In the genomic region with DNA sequence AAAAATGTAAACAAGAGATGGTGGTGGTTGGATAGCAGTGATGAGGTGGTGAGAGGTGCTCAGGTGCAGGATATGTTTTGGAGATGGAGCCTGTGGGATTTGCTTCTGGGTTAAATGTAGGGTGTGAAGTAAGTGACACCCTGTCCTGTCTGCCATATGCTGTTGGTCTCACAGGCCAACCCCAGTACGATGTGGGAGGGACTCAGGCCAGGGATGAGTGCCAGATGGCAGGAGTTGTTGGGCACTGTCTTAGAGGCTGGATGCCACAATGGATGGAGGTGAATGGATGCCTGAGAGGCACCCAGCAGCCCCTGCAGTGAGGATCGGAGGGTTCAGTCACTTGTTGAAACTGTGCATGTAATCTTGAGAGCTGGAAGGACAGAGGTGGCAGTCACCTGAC, we compare ENCODE assay signal across 22 cellular contexts.
A peak's percentile ranks its signal among the peaks of the same experiment; 100 is the strongest.
DNase-seq lines count a peak whose midpoint lies in the region; TF ChIP-seq lines count a peak whose summit lies in the region.
"Had no signal": no experiment of that assay in that cellular context is flagged by ENCODE, and none has a peak within 500 bp of the region (broad histone marks: within the 10 kb centered on the region; RNA-seq: fewer than 3 reads in every experiment).

No MANE protein-coding gene starts in this region.

- H3K4me2 ChIP-seq in BLaER1: 0 out of 2 replicates have a peak overlapping the region, but pooled peaks have one; percentile 5

- H3K36me3 ChIP-seq in BLaER1: no peaks in the 10 kb centered on the region
- H3K36me3 ChIP-seq in thyroid gland: no peaks in the 10 kb centered on the region
- H3K36me3 ChIP-seq: Peyer's patch, SJSA1 had no signal

- H3K27ac Mint-ChIP-seq in brain (peak overlapping the region in 3 of 5 experiments; percentile 2 to 95 (median 48)), neural crest cell (ENCODE audit: unreplicated experiment) (peak overlapping the region; percentile 64)

- H3K4me1 Mint-ChIP-seq in brain (peaks cover 58% of the 10 kb centered on the region), neural crest cell (peaks cover 31% of the 10 kb centered on the region)

- H3K27me3 Mint-ChIP-seq in brain (peaks cover 6% of the 10 kb centered on the region), neural crest cell (ENCODE audit: low read depth) (no peaks in the 10 kb centered on the region)
- H3K27me3 Mint-ChIP-seq: CD8-positive, alpha-beta memory T cell had no signal

- intact Hi-C loops in thyroid gland (cut with DNase I): no loop called here

- peaks cover 10% of the 10 kb centered on the region; the same call in 1 of the 2 replicates for H3K9me3 ChIP-seq in BLaER1
- H3K9me3 ChIP-seq in thyroid gland: no peaks in the 10 kb centered on the region
- H3K9me3 ChIP-seq: Peyer's patch had no signal

- H3K36me3 Mint-ChIP-seq in brain (no peaks in the 10 kb centered on the region), neural crest cell (ENCODE audit: low read depth) (peaks cover 3% of the 10 kb centered on the region)

- H3K9me3 Mint-ChIP-seq in brain (peaks cover 0 to 3% (median 1%) of the 10 kb centered on the region in 5 experiments), neural crest cell (no peaks in the 10 kb centered on the region)

- H3K27me3 ChIP-seq in BLaER1: no peaks in the 10 kb centered on the region
- no peaks in the 10 kb centered on the region for H3K27me3 ChIP-seq in thyroid gland
- H3K27me3 ChIP-seq: BLaER1 treated with 17β-estradiol and CSF1 and Interleukin-3, amounts not matched to agents 10 nM and 100 nM; Peyer's patch; SJSA1 had no signal

- no peak for TF ChIP-seq POLR2A in thyroid gland (IDR thresholded peaks at IDR 0.05)

- no peaks in the 10 kb centered on the region for H4K20me1 ChIP-seq in BLaER1
- H4K20me1 ChIP-seq: BLaER1 treated with 17β-estradiol and CSF1 and Interleukin-3, amounts not matched to agents 10 nM and 100 nM had no signal

- H3K4me3 ChIP-seq in BLaER1: no peak overlapping the region
- no peak overlapping the region for H3K4me3 ChIP-seq in thyroid gland (replicated peaks in 1 of 3)
- H3K4me3 ChIP-seq: BLaER1 treated with 17β-estradiol and CSF1 and Interleukin-3, amounts not matched to agents 10 nM and 100 nM; Peyer's patch; SJSA1 had no signal

- TF ChIP-seq CTCF in brain (conservative IDR thresholded peaks at IDR 0.05): no peak
- no peak for TF ChIP-seq CTCF in neural crest cell (conservative IDR thresholded peaks at IDR 0.05)
- no peak for TF ChIP-seq CTCF in thyroid gland (IDR thresholded peaks at IDR 0.05)

- no peak overlapping the region for H3K9ac ChIP-seq in BLaER1
- H3K9ac ChIP-seq: BLaER1 treated with 17β-estradiol and CSF1 and Interleukin-3, amounts not matched to agents 10 nM and 100 nM had no signal

- H3K4me1 ChIP-seq in BLaER1 (peaks cover 77% of the 10 kb centered on the region), thyroid gland (no peaks in the 10 kb centered on the region)
- H3K4me1 ChIP-seq: Peyer's patch, SJSA1 had no signal

- H3K27ac ChIP-seq in BLaER1: no peak overlapping the region
- no peak overlapping the region for H3K27ac ChIP-seq in thyroid gland
- H3K27ac ChIP-seq: 22Rv1, Peyer's patch, SJSA1 had no signal

- DNase-seq in DMS 273 (lab: John Stamatoyannopoulos, UW; ENCODE audit: unreplicated experiment) (peak; percentile 38), DMS 273 treated with DMSO at 0.1 percent for 48 hours (lab: John Stamatoyannopoulos, UW) (no peak), neural crest cell (ENCODE audit: low read depth, low spot score) (no peak), superior temporal gyrus (ENCODE audit: extremely low spot score) (no peak), thyroid gland (no peak)
- no peak for DNase-seq in stimulated activated CD4-positive, alpha-beta T cell treated with anti-CD3 and anti-CD28 coated beads, Interleukin-15, amount 100 ng/mL, for 24 hours
- DNase-seq: ACHN; Calu3; CD8-positive, alpha-beta memory T cell; DMS53; GF-D8; Karpas-422; MV-4-11; NCI-H1105 treated with DMSO at 0.1 percent for 48 hours; NCI-H2081; NCI-H748 treated with DMSO at 0.1 percent for 48 hours; Peyer's patch had no signal

- H3K4me3 Mint-ChIP-seq in brain (no peak overlapping the region), neural crest cell (no peak overlapping the region)
- H3K4me3 Mint-ChIP-seq: CD8-positive, alpha-beta memory T cell had no signal

- 73 to 90% methylated on average over 2 of the region's 2 CpGs for WGBS in thyroid gland, 2 donors
